28 cellular contexts compared by ENCODE assay signal in the genomic region with DNA sequence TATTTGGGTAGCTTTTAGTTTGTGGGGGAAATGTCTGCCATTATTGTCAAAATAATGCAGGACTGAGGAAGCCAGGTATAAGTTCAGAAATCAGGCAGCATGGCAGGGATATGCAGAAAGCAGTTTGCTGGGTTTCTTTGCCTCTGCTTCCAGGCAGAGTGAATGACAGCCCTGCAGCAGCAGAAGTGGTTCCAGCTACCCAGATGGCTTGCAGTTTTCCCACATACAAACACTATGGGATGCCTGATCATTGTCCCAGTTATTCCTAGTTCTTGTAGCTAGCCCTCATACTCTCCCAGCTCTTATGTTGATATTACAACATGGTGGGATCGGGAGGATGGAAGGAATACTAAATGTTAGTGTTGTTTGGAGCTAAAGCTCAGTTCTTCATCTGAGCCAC. TPM values are rescaled to one million over a fixed set of nuclear protein-coding genes. Genes with fewer than 3 reads are reported as not detected.
A peak's percentile ranks its signal among the peaks of the same experiment; 100 is the strongest.
DNase-seq lines count a peak whose midpoint lies in the region; ATAC-seq, FAIRE-seq and TF ChIP-seq lines count a peak whose summit lies in the region.
"Had no signal": no experiment of that assay in that cellular context is flagged by ENCODE, and none has a peak within 500 bp of the region (broad histone marks: within the 10 kb centered on the region; RNA-seq: fewer than 3 reads in every experiment).

No MANE protein-coding gene starts in this region.

- TF ChIP-seq CTCF in K562 (IDR thresholded peaks at IDR 0.05 in 2 of 3, conservative IDR thresholded peaks at IDR 0.05 in 1 of 3; ENCODE audit: insufficient read depth in 2 of 3, low read depth in 1 of 3, low read length in 3 of 3), result no peak
- TF ChIP-seq CTCF in liver (IDR thresholded peaks at IDR 0.05; ENCODE audit: low read depth, low read length, missing input control), result no peak
- TF ChIP-seq CTCF in tibial nerve (IDR thresholded peaks at IDR 0.05), result no peak
- no peak for TF ChIP-seq CTCF in prostate gland (IDR thresholded peaks at IDR 0.05)

- H3K36me3 ChIP-seq in K562 (ENCODE audit: control insufficient read depth, insufficient read depth, low read length) (no peaks in the 10 kb centered on the region), liver (ENCODE audit: control insufficient read depth in 4 of 4, insufficient read depth in 3 of 4, low read depth in 1 of 4, low read length in 3 of 4) (no peaks in the 10 kb centered on the region), tibial nerve (no peaks in the 10 kb centered on the region), prostate gland (no peaks in the 10 kb centered on the region)
- H3K36me3 ChIP-seq: BLaER1, heart left ventricle had no signal

- POLR2A ChIA-PET in K562 (lab: Yijun Ruan, JAX), result interaction anchor here (0.8 to 1.3 kb wide), 2 partner anchors 40 to 109 kb away, joined by 3 to 5 read pairs; no protein-coding TSS in a partner anchor

- peak; percentile 37 for DNase-seq in activated CD8-positive, alpha-beta memory T cell treated with anti-CD3 and anti-CD28 coated beads, Interleukin-2, amount 50 U/mL, for 48 hours
- DNase-seq in activated CD8-positive, alpha-beta memory T cell treated with anti-CD3 and anti-CD28 coated beads, Interleukin-2, amount 50 U/mL, for 4 hours, result no peak
- no peak for DNase-seq in K562 (ENCODE audit: extremely low read depth in 1 of 4, low spot score in 3 of 4)
- DNase-seq in tibial nerve (ENCODE audit: low spot score in 2 of 2), result no peak
- no peak for DNase-seq in nucleus accumbens (lab: John Stamatoyannopoulos, UW)
- no peak for DNase-seq in NCI-H146 (lab: John Stamatoyannopoulos, UW)
- no peak for DNase-seq in prostate gland (ENCODE audit: low spot score)
- DNase-seq: activated CD4-positive, alpha-beta T cell treated with anti-CD3 and anti-CD28 coated beads for 4 hours; COR-L47; DND-41; effector CD4-positive, alpha-beta T cell; erythroblast; Karpas-422; NCI-H187; NCI-H526 treated with DMSO at 0.1 percent for 48 hours; nephron progenitor cell; posterior cingulate gyrus; RPMI8226; T-helper 2 cell had no signal

- H2AFZ ChIP-seq in K562 (ENCODE audit: low read depth, low read length), result peak overlapping the region; percentile 37; the same call in 1 of the 2 replicates

- ATAC-seq in K562, result no peak
- ATAC-seq: activated naive CD4-positive, alpha-beta T cell treated with anti-CD3 and anti-CD28 coated beads, Interleukin-2, amount 50 U/mL, for 72 hours; activated T-helper 17 cell treated with anti-CD3 and anti-CD28 coated beads, Interleukin-2, amount 50 U/mL, for 72 hours; heart left ventricle had no signal

- H4K20me1 ChIP-seq in K562 (replicated peaks; ENCODE audit: control insufficient read depth, insufficient read depth, low read length), result no peaks in the 10 kb centered on the region
- H4K20me1 ChIP-seq: BLaER1 had no signal

- TF ChIP-seq RAD21 in K562 (CRISPR knock-in tag; conservative IDR thresholded peaks at IDR 0.05 in 1 of 2, IDR thresholded peaks at IDR 0.05 in 1 of 2) (no peak), liver (IDR thresholded peaks at IDR 0.05) (no peak)

- in situ Hi-C loops in K562 (cut with MboI), result no loop called here

- FAIRE-seq in K562 (lab: Jason Lieb, UNC), result no peak
- FAIRE-seq: H1, urothelium cell line had no signal

- TF ChIP-seq EP300 in K562 (IDR thresholded peaks at IDR 0.05; ENCODE audit: low read length), result no peak
- no peak for TF ChIP-seq EP300 in tibial nerve (IDR thresholded peaks at IDR 0.05)

- no peaks in the 10 kb centered on the region for H3K9me1 ChIP-seq in K562 (ENCODE audit: control insufficient read depth, insufficient read depth, low read length)

- H3K27ac ChIP-seq in K562 (ENCODE audit: extremely low read depth, low read depth, low read length) (no peak overlapping the region), liver (ENCODE audit: low read depth in 1 of 2, low read length in 2 of 2) (peak overlapping the region; percentile 64 to 85), tibial nerve (peak overlapping the region; percentile 77 to 95 (median 84)), prostate gland (no peak overlapping the region)
- H3K27ac ChIP-seq: BLaER1, SK-N-MC had no signal

- TF ChIP-seq POLR2A in K562 (conservative IDR thresholded peaks at IDR 0.05), result no peak
- no peak for TF ChIP-seq POLR2A in tibial nerve (IDR thresholded peaks at IDR 0.05)
- no peak for TF ChIP-seq POLR2A in prostate gland (IDR thresholded peaks at IDR 0.05)

- H3K27me3 ChIP-seq in K562 (ENCODE audit: control insufficient read depth in 2 of 2, insufficient read depth in 2 of 2, low read length in 2 of 2) (no peaks in the 10 kb centered on the region), liver (ENCODE audit: control insufficient read depth in 4 of 4, insufficient read depth in 4 of 4, low read length in 3 of 4) (no peaks in the 10 kb centered on the region), tibial nerve (no peaks in the 10 kb centered on the region), prostate gland (replicated peaks; ENCODE audit: insufficient read depth) (no peaks in the 10 kb centered on the region)
- H3K27me3 ChIP-seq: heart left ventricle had no signal

- CTCF ChIA-PET in K562 (lab: Yijun Ruan, JAX; ENCODE audit: low intra/inter-chr PET ratio), result no interaction called here

- H3K79me2 ChIP-seq in K562 (ENCODE audit: control insufficient read depth, insufficient read depth, low read length), result peaks cover 8% of the 10 kb centered on the region; the same call in 2 of the 3 replicates

- BruUV-seq in K562 (replicated peaks; lab: Mats Ljungman, UMichigan), result no TSS peak

- no peak overlapping the region for H3K4me2 ChIP-seq in K562 (ENCODE audit: insufficient read depth, low read length)
- H3K4me2 ChIP-seq: BLaER1 had no signal

- intact Hi-C loops in K562 (cut with micrococcal nuclease) (loop anchor here (5.0 kb wide), 1 partner anchor 153 kb away; a partner anchor contains a TSS), prostate gland (cut with DNase I) (loop anchor here (5.0 kb wide), 1 partner anchor 153 kb away; a partner anchor contains a TSS)

- H3K4me1 ChIP-seq in K562 (replicated peaks in 1 of 2; ENCODE audit: control insufficient read depth in 2 of 2, insufficient read depth in 2 of 2, low read length in 2 of 2) (peaks cover 22 to 25% of the 10 kb centered on the region in 2 experiments), liver (ENCODE audit: control insufficient read depth in 4 of 4, insufficient read depth in 4 of 4, low read length in 3 of 4) (peaks cover 10 to 52% (median 36%) of the 10 kb centered on the region in 4 donors), tibial nerve (peaks cover 0 to 60% (median 33%) of the 10 kb centered on the region in 4 donors), prostate gland (replicated peaks) (no peaks in the 10 kb centered on the region)

- H3K9me3 ChIP-seq in K562 (replicated peaks; ENCODE audit: control insufficient read depth, insufficient read depth, low read depth, low read length) (no peaks in the 10 kb centered on the region), liver (ENCODE audit: control insufficient read depth in 4 of 4, low read length in 3 of 4) (no peaks in the 10 kb centered on the region), tibial nerve (no peaks in the 10 kb centered on the region), prostate gland (no peaks in the 10 kb centered on the region)
- H3K9me3 ChIP-seq: BLaER1, heart left ventricle had no signal

- H3K4me3 ChIP-seq in K562 (no peak overlapping the region), liver (ENCODE audit: low read depth in 1 of 3, low read length in 3 of 3) (no peak overlapping the region), tibial nerve (no peak overlapping the region), prostate gland (no peak overlapping the region)
- H3K4me3 ChIP-seq: BLaER1, heart left ventricle, SK-N-MC had no signal

- WGBS in K562 (ENCODE audit: insufficient coverage, low coverage, missing lambda C conversion rate), result 75% methylated on average over 1 of the region's 1 CpG
- 91% methylated on average over 1 of the region's 1 CpG for WGBS in liver
- 91 to 93% methylated on average over 1 of the region's 1 CpG for WGBS in tibial nerve, 2 donors
- WGBS in prostate gland, result 96% methylated on average over 1 of the region's 1 CpG

- H3K9ac ChIP-seq in K562 (ENCODE audit: insufficient read depth in 1 of 2, low read depth in 2 of 2, low read length in 2 of 2) (no peak overlapping the region), liver (ENCODE audit: low read depth in 1 of 2, low read length in 2 of 2) (peak overlapping the region in 1 of 2 donors; percentile 32)
- H3K9ac ChIP-seq: BLaER1 had no signal

RNA-seq across cellular contexts. Expression of a gene that starts 2.8 kb away (rescaled TPM):
- 18.6 and 22.7 TPM in 2 replicates for total RNA-seq in K562 (2011; cell fraction: chromatin; rRNA removed; ENCODE audit: low replicate concordance)
- total RNA-seq in K562 (2011; cell fraction: nucleolus; rRNA removed), result 7.2 and 10.4 TPM in 2 replicates
- total RNA-seq in K562 (2011; cell fraction: nucleoplasm; rRNA removed), result 11.7 and 16.1 TPM in 2 replicates
- 4.0 and 4.5 TPM in 2 replicates for total RNA-seq in K562 (2014; rRNA removed)
- total RNA-seq in K562 (2014; rRNA removed; fragmentation: Illumina TruSeq; extraction: Trizol), result 8.4 and 8.7 TPM in 2 replicates
- total RNA-seq in K562 (2015; rRNA removed; fragmentation: Illumina TruSeq; extraction: Trizol), result 9.6 and 10.8 TPM in 2 replicates
- total RNA-seq in K562 (2021), result 7.0 and 8.1 TPM in 2 replicates
- 6.8 and 7.2 TPM in 2 replicates for polyA plus RNA-seq in K562 (2011; rRNA removed)
- 3.3 and 4.3 TPM in 2 replicates for polyA plus RNA-seq in K562 (2011; cell fraction: cytosol; rRNA removed)
- 6.1 and 6.3 TPM in 2 replicates for polyA plus RNA-seq in K562 (2011; cell fraction: nucleus; rRNA removed)
- 3.4 and 4.4 TPM in 2 replicates for polyA plus RNA-seq in K562 (2012)
- 4.7 and 7.4 TPM in 2 replicates for polyA plus RNA-seq in K562 (2014; fragmentation: Illumina TruSeq; extraction: Trizol)
- 1 to 10 TPM; 2.5 to 2.6 TPM for polyA plus RNA-seq in K562 (2014; fragmentation: Nextera tagmentation; extraction: Ambion mirVana)
- 3.8 and 4.7 TPM in 2 replicates for polyA plus RNA-seq in K562 (2014; rRNA removed)
- polyA minus RNA-seq in K562 (2011; rRNA and poly(A)+ RNA removed), result 17.3 and 23.6 TPM in 2 replicates
- 6.9 and 7.1 TPM in 2 replicates for polyA minus RNA-seq in K562 (2011; cell fraction: cytosol; rRNA and poly(A)+ RNA removed)
- polyA minus RNA-seq in K562 (2011; cell fraction: nucleus; rRNA and poly(A)+ RNA removed), result 6.3 and 11.9 TPM in 2 replicates
- total RNA-seq in liver, result 10 to 100 TPM in 1 of 2 donors, 1 to 10 TPM in 1; 7.3 to 12.5 TPM
- 1 to 10 TPM; 2.8 to 4.1 TPM for polyA plus RNA-seq in liver
- 10 to 100 TPM; 43.8 to 69.3 (median 49.5) TPM for total RNA-seq in tibial nerve
- total RNA-seq in prostate gland, result 10 to 100 TPM; 32.9 to 35.2 TPM

RNA-seq across cellular contexts. Expression of a gene that starts 15.6 kb away (rescaled TPM):
- total RNA-seq in K562 (2011; cell fraction: chromatin; rRNA removed; ENCODE audit: low replicate concordance), result 0.93 and 1.3 TPM in 2 replicates
- 0.83 and 0.92 TPM in 2 replicates for total RNA-seq in K562 (2011; cell fraction: nucleolus; rRNA removed)
- 1.1 TPM in 1 of 2 replicates, not detected in the other for total RNA-seq in K562 (2011; cell fraction: nucleoplasm; rRNA removed)
- total RNA-seq in K562 (2014; rRNA removed) (0.32 and 1.4 TPM in 2 replicates), K562 (2014; rRNA removed; fragmentation: Illumina TruSeq; extraction: Trizol) (0.64 and 1.0 TPM in 2 replicates), K562 (2015; rRNA removed; fragmentation: Illumina TruSeq; extraction: Trizol) (0.72 and 0.87 TPM in 2 replicates), K562 (2021) (0.29 and 0.69 TPM in 2 replicates), liver (1 to 10 TPM; 4.2 to 5.1 TPM), tibial nerve (1 to 10 TPM in 2 of 4 donors, not detected in 2; 5.0 to 6.9 TPM), prostate gland (10 to 100 TPM; 13.2 to 31.5 TPM)
- polyA plus RNA-seq in K562 (2011; rRNA removed) (1.3 and 2.5 TPM in 2 replicates), K562 (2014; fragmentation: Illumina TruSeq; extraction: Trizol) (1.7 and 2.2 TPM in 2 replicates), K562 (2014; fragmentation: Nextera tagmentation; extraction: Ambion mirVana) (1 to 10 TPM; 1.8 to 2.9 TPM), K562 (2014; rRNA removed) (0.77 and 0.84 TPM in 2 replicates), liver (10 to 100 TPM in 1 of 2 donors, 1 to 10 TPM in 1; 9.6 to 10.9 TPM)
- polyA plus RNA-seq in K562 (2011; cell fraction: cytosol; rRNA removed), result 1.2 and 1.4 TPM in 2 replicates
- polyA plus RNA-seq in K562 (2011; cell fraction: nucleus; rRNA removed), result 1.1 and 1.5 TPM in 2 replicates
- polyA plus RNA-seq in K562 (2012), result 0.69 and 2.0 TPM in 2 replicates
- 1.3 and 2.0 TPM in 2 replicates for polyA minus RNA-seq in K562 (2011; rRNA and poly(A)+ RNA removed)
- not detected in 2 replicates for polyA minus RNA-seq in K562 (2011; cell fraction: cytosol; rRNA and poly(A)+ RNA removed)
- 0.56 and 0.94 TPM in 2 replicates for polyA minus RNA-seq in K562 (2011; cell fraction: nucleus; rRNA and poly(A)+ RNA removed)
- total RNA-seq: activated naive CD4-positive, alpha-beta T cell treated with anti-CD3 and anti-CD28 coated beads, Interleukin-2, amount 50 U/mL, for 72 hours; activated T-helper 17 cell treated with anti-CD3 and anti-CD28 coated beads, Interleukin-2, amount 50 U/mL, for 72 hours had no signal

RNA-seq across cellular contexts. Expression of a gene that starts 21.8 kb away (rescaled TPM):
- not detected in 2 replicates for total RNA-seq in K562 (2011; cell fraction: chromatin; rRNA removed; ENCODE audit: low replicate concordance)
- not detected in 2 replicates for total RNA-seq in K562 (2011; cell fraction: nucleolus; rRNA removed)
- not detected in 2 replicates for total RNA-seq in K562 (2011; cell fraction: nucleoplasm; rRNA removed)
- total RNA-seq in K562 (2014; rRNA removed) (not detected in 2 replicates), K562 (2014; rRNA removed; fragmentation: Illumina TruSeq; extraction: Trizol) (0.11 TPM in 1 of 2 replicates, not detected in the other), K562 (2015; rRNA removed; fragmentation: Illumina TruSeq; extraction: Trizol) (not detected in 2 replicates), K562 (2021) (0.31 TPM in 1 of 2 replicates, not detected in the other), liver (under 1 TPM in 1 of 2 donors, not detected in 1; 0.14 TPM), tibial nerve (1 to 10 TPM in 3 of 4 donors, under 1 TPM in 1; 0.21 to 5.0 (median 1.7) TPM), prostate gland (under 1 TPM in 1 of 2 donors, not detected in 1; 0.85 TPM)
- polyA plus RNA-seq in K562 (2011; rRNA removed) (0.11 and 0.35 TPM in 2 replicates), K562 (2014; fragmentation: Illumina TruSeq; extraction: Trizol) (0.12 TPM in 1 of 2 replicates, not detected in the other), K562 (2014; fragmentation: Nextera tagmentation; extraction: Ambion mirVana) (under 1 TPM in 1 of 2 experiments, not detected in 1; 0.06 TPM), K562 (2014; rRNA removed) (not detected in 2 replicates), liver (under 1 TPM; 0.61 to 0.85 TPM)
- polyA plus RNA-seq in K562 (2011; cell fraction: cytosol; rRNA removed), result 0.09 and 0.24 TPM in 2 replicates
- polyA plus RNA-seq in K562 (2011; cell fraction: nucleus; rRNA removed), result 0.16 and 0.29 TPM in 2 replicates
- polyA plus RNA-seq in K562 (2012), result 0.13 TPM in 1 of 2 replicates, not detected in the other
- 0.21 TPM in 1 of 2 replicates, not detected in the other for polyA minus RNA-seq in K562 (2011; rRNA and poly(A)+ RNA removed)
- not detected in 2 replicates for polyA minus RNA-seq in K562 (2011; cell fraction: cytosol; rRNA and poly(A)+ RNA removed)
- polyA minus RNA-seq in K562 (2011; cell fraction: nucleus; rRNA and poly(A)+ RNA removed), result not detected in 2 replicates
- total RNA-seq: A673; activated naive CD4-positive, alpha-beta T cell treated with anti-CD3 and anti-CD28 coated beads, Interleukin-2, amount 50 U/mL, for 72 hours had no signal

RNA-seq across cellular contexts. Expression of a gene that starts 22.7 kb away (rescaled TPM):
- 1.0 and 1.8 TPM in 2 replicates for total RNA-seq in K562 (2011; cell fraction: chromatin; rRNA removed; ENCODE audit: low replicate concordance)
- 1.0 and 3.2 TPM in 2 replicates for total RNA-seq in K562 (2011; cell fraction: nucleolus; rRNA removed)
- 1.6 and 2.4 TPM in 2 replicates for total RNA-seq in K562 (2011; cell fraction: nucleoplasm; rRNA removed)
- total RNA-seq in K562 (2014; rRNA removed) (2.0 and 3.6 TPM in 2 replicates), K562 (2014; rRNA removed; fragmentation: Illumina TruSeq; extraction: Trizol) (3.0 and 3.1 TPM in 2 replicates), K562 (2015; rRNA removed; fragmentation: Illumina TruSeq; extraction: Trizol) (0.83 and 1.3 TPM in 2 replicates), K562 (2021) (3.6 and 3.7 TPM in 2 replicates), liver (1 to 10 TPM in 1 of 2 donors, under 1 TPM in 1; 0.33 to 2.6 TPM), tibial nerve (100 to 1,000 TPM; 353 to 879 (median 645) TPM), prostate gland (10 to 100 TPM; 59.0 to 80.1 TPM)
- polyA plus RNA-seq in K562 (2011; rRNA removed) (1.5 and 2.3 TPM in 2 replicates), K562 (2014; fragmentation: Illumina TruSeq; extraction: Trizol) (5.2 and 5.9 TPM in 2 replicates), K562 (2014; fragmentation: Nextera tagmentation; extraction: Ambion mirVana) (1 to 10 TPM; 6.5 to 7.5 TPM), K562 (2014; rRNA removed) (1.2 and 2.7 TPM in 2 replicates), liver (1 to 10 TPM; 4.7 to 8.6 TPM)
- polyA plus RNA-seq in K562 (2011; cell fraction: cytosol; rRNA removed), result 2.3 and 3.7 TPM in 2 replicates
- polyA plus RNA-seq in K562 (2011; cell fraction: nucleus; rRNA removed), result 1.7 and 3.3 TPM in 2 replicates
- polyA plus RNA-seq in K562 (2012), result 0.61 and 2.0 TPM in 2 replicates
- polyA minus RNA-seq in K562 (2011; rRNA and poly(A)+ RNA removed), result 0.69 and 3.5 TPM in 2 replicates
- 1.6 TPM in 1 of 2 replicates, not detected in the other for polyA minus RNA-seq in K562 (2011; cell fraction: cytosol; rRNA and poly(A)+ RNA removed)
- polyA minus RNA-seq in K562 (2011; cell fraction: nucleus; rRNA and poly(A)+ RNA removed), result 0.94 and 1.00 TPM in 2 replicates
- total RNA-seq: activated naive CD4-positive, alpha-beta T cell treated with anti-CD3 and anti-CD28 coated beads, Interleukin-2, amount 50 U/mL, for 72 hours; activated T-helper 17 cell treated with anti-CD3 and anti-CD28 coated beads, Interleukin-2, amount 50 U/mL, for 72 hours had no signal

RNA-seq across cellular contexts. Expression of a gene that starts 55.0 kb away (rescaled TPM):
- 4.1 and 6.5 TPM in 2 replicates for total RNA-seq in K562 (2011; cell fraction: chromatin; rRNA removed; ENCODE audit: low replicate concordance)
- total RNA-seq in K562 (2011; cell fraction: nucleolus; rRNA removed), result 4.3 and 5.0 TPM in 2 replicates
- 8.9 and 16.3 TPM in 2 replicates for total RNA-seq in K562 (2011; cell fraction: nucleoplasm; rRNA removed)
- total RNA-seq in K562 (2014; rRNA removed), result 27.9 and 29.9 TPM in 2 replicates
- total RNA-seq in K562 (2014; rRNA removed; fragmentation: Illumina TruSeq; extraction: Trizol), result 37.0 and 40.8 TPM in 2 replicates
- total RNA-seq in K562 (2015; rRNA removed; fragmentation: Illumina TruSeq; extraction: Trizol), result 43.7 and 45.1 TPM in 2 replicates
- total RNA-seq in K562 (2021), result 20.5 and 22.8 TPM in 2 replicates
- polyA plus RNA-seq in K562 (2011; rRNA removed), result 72.3 and 82.3 TPM in 2 replicates
- polyA plus RNA-seq in K562 (2011; cell fraction: cytosol; rRNA removed), result 36.7 and 54.1 TPM in 2 replicates
- polyA plus RNA-seq in K562 (2011; cell fraction: nucleus; rRNA removed), result 14.8 and 28.9 TPM in 2 replicates
- 47.2 and 65.7 TPM in 2 replicates for polyA plus RNA-seq in K562 (2012)
- polyA plus RNA-seq in K562 (2014; fragmentation: Illumina TruSeq; extraction: Trizol), result 58.4 and 64.8 TPM in 2 replicates
- 10 to 100 TPM; 71.6 to 71.7 TPM for polyA plus RNA-seq in K562 (2014; fragmentation: Nextera tagmentation; extraction: Ambion mirVana)
- 48.0 and 52.5 TPM in 2 replicates for polyA plus RNA-seq in K562 (2014; rRNA removed)
- polyA minus RNA-seq in K562 (2011; rRNA and poly(A)+ RNA removed), result 39.2 and 51.2 TPM in 2 replicates
- 4.4 and 7.6 TPM in 2 replicates for polyA minus RNA-seq in K562 (2011; cell fraction: cytosol; rRNA and poly(A)+ RNA removed)
- 3.1 and 6.7 TPM in 2 replicates for polyA minus RNA-seq in K562 (2011; cell fraction: nucleus; rRNA and poly(A)+ RNA removed)
- total RNA-seq in liver, result 1 to 10 TPM; 6.2 to 8.2 TPM
- 10 to 100 TPM; 19.3 to 27.8 TPM for polyA plus RNA-seq in liver
- 10 to 100 TPM; 25.3 to 29.3 (median 28.1) TPM for total RNA-seq in tibial nerve
- total RNA-seq in prostate gland, result 10 to 100 TPM; 42.2 to 46.2 TPM

Comparison
In these comparisons a context has a peak if more than half of its experiments do, and no peak if none do; other contexts are left out.
1. H3K27ac ChIP-seq: peak in liver (2 of 2) and tibial nerve (4 of 4); none in K562 (single experiment) and prostate gland (0 of 2).